11 cellular contexts compared by ENCODE assay signal in the genomic region with DNA sequence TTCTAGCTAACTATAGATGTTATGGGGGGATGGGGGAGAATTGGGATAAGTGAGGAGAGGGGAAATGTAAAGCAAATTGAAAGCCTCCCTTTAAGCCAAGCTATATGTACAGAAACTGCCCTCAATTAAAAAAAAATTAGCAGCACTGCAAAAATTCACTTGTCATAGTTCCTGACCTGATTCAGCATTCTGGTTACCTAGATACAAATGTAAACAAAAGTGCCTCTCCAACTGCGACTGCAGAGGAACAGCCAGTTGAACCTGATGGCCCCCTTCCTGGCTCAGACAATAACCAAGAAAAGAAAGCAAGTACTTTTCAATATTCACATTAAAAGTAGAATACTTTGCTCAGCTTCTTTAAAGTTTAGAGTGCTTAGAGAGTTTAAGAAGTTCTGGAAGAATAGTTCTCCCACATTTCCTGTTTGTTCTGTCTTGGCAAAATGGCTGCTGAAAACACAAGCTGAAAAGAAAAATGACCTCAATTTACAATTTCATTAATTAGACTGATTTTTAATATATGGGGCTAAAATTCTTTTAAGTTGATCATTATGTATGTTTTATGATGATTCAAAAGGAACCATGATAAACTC. TPM values are rescaled to one million over a fixed set of nuclear protein-coding genes. Genes with fewer than 3 reads are reported as not detected.
A peak's percentile ranks its signal among the peaks of the same experiment; 100 is the strongest.
DNase-seq lines count a peak whose midpoint lies in the region; ATAC-seq, FAIRE-seq and TF ChIP-seq lines count a peak whose summit lies in the region.
"Had no signal": no experiment of that assay in that cellular context is flagged by ENCODE, and none has a peak within 500 bp of the region (broad histone marks: within the 10 kb centered on the region; RNA-seq: fewer than 3 reads in every experiment).

No MANE protein-coding gene starts in this region.

- H3K27ac Mint-ChIP-seq in natural killer cell treated with Interleukin-12 subunit alpha and Interleukin-12 subunit beta and Interleukin-15 and Interleukin-18, amount 100 ng/mL, for 72 hours = no peak overlapping the region
- H3K27ac Mint-ChIP-seq: naive B cell had no signal

- H3K36me3 Mint-ChIP-seq in natural killer cell treated with Interleukin-12 subunit alpha and Interleukin-12 subunit beta and Interleukin-15 and Interleukin-18, amount 100 ng/mL, for 72 hours = no peaks in the 10 kb centered on the region
- H3K36me3 Mint-ChIP-seq: naive B cell had no signal

- H3K9me3 Mint-ChIP-seq in natural killer cell treated with Interleukin-12 subunit alpha and Interleukin-12 subunit beta and Interleukin-15 and Interleukin-18, amount 100 ng/mL, for 72 hours = no peaks in the 10 kb centered on the region

- H3K27me3 Mint-ChIP-seq in natural killer cell treated with Interleukin-12 subunit alpha and Interleukin-12 subunit beta and Interleukin-15 and Interleukin-18, amount 100 ng/mL, for 72 hours = peaks cover 3 to 4% of the 10 kb centered on the region in 2 donors

- H3K4me3 Mint-ChIP-seq in natural killer cell treated with Interleukin-12 subunit alpha and Interleukin-12 subunit beta and Interleukin-15 and Interleukin-18, amount 100 ng/mL, for 72 hours = no peak overlapping the region
- H3K4me3 Mint-ChIP-seq: naive B cell had no signal

- DNase-seq in DMS53 treated with DMSO at 0.1 percent for 48 hours (lab: John Stamatoyannopoulos, UW; ENCODE audit: unreplicated experiment) (peak; percentile 81), MV-4-11 (lab: John Stamatoyannopoulos, UW) (peak; percentile 13), astrocyte of the hippocampus (ENCODE audit: low read depth, low spot score) (peak; percentile 47), left lobe of liver (ENCODE audit: low spot score) (no peak), NCI-H446 treated with DMSO at 0.1 percent for 48 hours (lab: John Stamatoyannopoulos, UW) (no peak), omental fat pad (ENCODE audit: low spot score) (no peak), urothelium cell line (ENCODE audit: low spot score) (no peak)
- no peak for DNase-seq in natural killer cell treated with Interleukin-12 subunit alpha and Interleukin-12 subunit beta and Interleukin-15 and Interleukin-18, amount 100 ng/mL, for 72 hours (ENCODE audit: low spot score)
- DNase-seq: colonic mucosa, MG63, naive B cell had no signal

- no peaks in the 10 kb centered on the region for H3K4me1 Mint-ChIP-seq in natural killer cell treated with Interleukin-12 subunit alpha and Interleukin-12 subunit beta and Interleukin-15 and Interleukin-18, amount 100 ng/mL, for 72 hours (ENCODE audit: low read depth in 2 of 2)
- H3K4me1 Mint-ChIP-seq: naive B cell had no signal

- ATAC-seq in left lobe of liver = peak; percentile 62
- ATAC-seq in natural killer cell treated with Interleukin-12 subunit alpha and Interleukin-12 subunit beta and Interleukin-15 and Interleukin-18, amount 100 ng/mL, for 72 hours = no peak
- ATAC-seq in omental fat pad (ENCODE audit: low FRiP score) = no peak

- no peak for FAIRE-seq in urothelium cell line (lab: Jason Lieb, UNC)

- TF ChIP-seq CTCF in omental fat pad (IDR thresholded peaks at IDR 0.05) = no peak

RNA-seq across cellular contexts. Expression of gene FAM81B, which starts 1.5 kb away (rescaled TPM):
- not detected for total RNA-seq in left lobe of liver
- not detected for total RNA-seq in natural killer cell treated with Interleukin-12 subunit alpha and Interleukin-12 subunit beta and Interleukin-15 and Interleukin-18, amount 100 ng/mL, for 72 hours
- total RNA-seq in omental fat pad = 1 to 10 TPM in 1 of 4 donors, not detected in 3; 8.8 TPM
- total RNA-seq: colonic mucosa had no signal

Comparison
In these comparisons a context has a peak if more than half of its experiments do, and no peak if none do; other contexts are left out.
1. DNase-seq: peak in DMS53 treated with DMSO at 0.1 percent for 48 hours (single experiment), MV-4-11 (single experiment) and astrocyte of the hippocampus (single experiment); none in left lobe of liver (single experiment), NCI-H446 treated with DMSO at 0.1 percent for 48 hours (single experiment), natural killer cell treated with Interleukin-12 subunit alpha and Interleukin-12 subunit beta and Interleukin-15 and Interleukin-18, amount 100 ng/mL, for 72 hours (single experiment), omental fat pad (single experiment) and urothelium cell line (single experiment).